Comparison of ENCODE assay signal across 3 cellular contexts in genomic region chr21:41012425-41012824, GRCh38.
A peak's percentile ranks its signal among the peaks of the same experiment; 100 is the strongest.
TF ChIP-seq lines count a peak whose summit lies in the region.

No MANE protein-coding gene starts in this region.

TF ChIP-seq in HEK293, 187 proteins besides CTCF, POLR2A, EP300 and RAD21 (continues in another document):
- no peak for TF ChIP-seq ZNF248 (tag by site-specific recombination; IDR thresholded peaks at IDR 0.05)
- no peak for TF ChIP-seq ZBTB48 (tag by site-specific recombination; IDR thresholded peaks at IDR 0.05)
- no peak for TF ChIP-seq ZNF239 (tag by site-specific recombination; IDR thresholded peaks at IDR 0.05)
- no peak for TF ChIP-seq WT1 (tag by site-specific recombination; IDR thresholded peaks at IDR 0.05)
- TF ChIP-seq ZNF692 (tag by site-specific recombination; IDR thresholded peaks at IDR 0.05), result no peak
- no peak for TF ChIP-seq KLF16 (tag by site-specific recombination; IDR thresholded peaks at IDR 0.05)
- no peak for TF ChIP-seq ZNF114 (tag by site-specific recombination; IDR thresholded peaks at IDR 0.05)
- TF ChIP-seq ZNF292 (tag by site-specific recombination; IDR thresholded peaks at IDR 0.05; ENCODE audit: borderline replicate concordance, low read depth), result no peak
- no peak for TF ChIP-seq OVOL3 (tag by site-specific recombination; IDR thresholded peaks at IDR 0.05)
- no peak for TF ChIP-seq SP3 (tag by site-specific recombination; IDR thresholded peaks at IDR 0.05)
- peak; percentile 72; the same call in 1 of the 2 replicates for TF ChIP-seq ZNF48 (tag by site-specific recombination; IDR thresholded peaks at IDR 0.05)
- TF ChIP-seq ZNF10 (tag by site-specific recombination; IDR thresholded peaks at IDR 0.05), result no peak
- TF ChIP-seq ZNF558 (tag by site-specific recombination; IDR thresholded peaks at IDR 0.05), result no peak
- no peak for TF ChIP-seq ZNF76 (tag by site-specific recombination; IDR thresholded peaks at IDR 0.05; ENCODE audit: borderline replicate concordance, low read depth)
- TF ChIP-seq ZNF433 (tag by site-specific recombination; IDR thresholded peaks at IDR 0.05; ENCODE audit: low read depth), result no peak
- peak; percentile 60 for TF ChIP-seq ZFHX2 (tag by site-specific recombination; conservative IDR thresholded peaks at IDR 0.05)
- TF ChIP-seq ZSCAN4 (tag by site-specific recombination; IDR thresholded peaks at IDR 0.05), result peak; percentile 37; the same call in 1 of the 2 replicates
- TF ChIP-seq RBAK (tag by site-specific recombination; IDR thresholded peaks at IDR 0.05), result no peak
- TF ChIP-seq GLI4 (tag by site-specific recombination; IDR thresholded peaks at IDR 0.05), result no peak
- TF ChIP-seq GLIS2 (tag by site-specific recombination; IDR thresholded peaks at IDR 0.05), result no peak
- no peak for TF ChIP-seq ZNF658 (tag by site-specific recombination; IDR thresholded peaks at IDR 0.05)
- TF ChIP-seq ZSCAN30 (tag by site-specific recombination; IDR thresholded peaks at IDR 0.05), result no peak
- peak; percentile 53; the same call in 1 of the 2 replicates for TF ChIP-seq EGR2 (tag by site-specific recombination; IDR thresholded peaks at IDR 0.05; ENCODE audit: low read depth)
- no peak for TF ChIP-seq ZNF530 (tag by site-specific recombination; IDR thresholded peaks at IDR 0.05; ENCODE audit: low read depth)

TF ChIP-seq in IMR-90, 13 proteins besides CTCF, POLR2A, EP300 and RAD21:
- no peak for TF ChIP-seq USF2 (IDR thresholded peaks at IDR 0.05; ENCODE audit: low read depth, low read length)
- no peak for TF ChIP-seq MXI1 (IDR thresholded peaks at IDR 0.05; ENCODE audit: borderline replicate concordance, low read depth, low read length)
- TF ChIP-seq FOS (IDR thresholded peaks at IDR 0.05; ENCODE audit: low read depth, low read length), result no peak
- TF ChIP-seq MAZ (IDR thresholded peaks at IDR 0.05; ENCODE audit: borderline replicate concordance, low read depth, low read length), result no peak
- no peak for TF ChIP-seq MAFK (IDR thresholded peaks at IDR 0.05; ENCODE audit: low read depth, low read length)
- no peak for TF ChIP-seq RCOR1 (IDR thresholded peaks at IDR 0.05; ENCODE audit: insufficient replicate concordance, low read length)
- no peak for TF ChIP-seq SMC3 (IDR thresholded peaks at IDR 0.05; ENCODE audit: low read depth, low read length)
- no peak for TF ChIP-seq CHD1 (IDR thresholded peaks at IDR 0.05; ENCODE audit: low read depth, low read length)
- TF ChIP-seq BHLHE40 (IDR thresholded peaks at IDR 0.05; ENCODE audit: low read depth, low read length), result no peak

TF ChIP-seq in H1, 55 proteins besides CTCF, POLR2A, EP300 and RAD21:
- no peak for TF ChIP-seq RBBP5 (IDR thresholded peaks at IDR 0.05; ENCODE audit: borderline replicate concordance, low read depth, low read length)
